Comparison of ENCODE assay signal across 9 cellular contexts in the genomic region with DNA sequence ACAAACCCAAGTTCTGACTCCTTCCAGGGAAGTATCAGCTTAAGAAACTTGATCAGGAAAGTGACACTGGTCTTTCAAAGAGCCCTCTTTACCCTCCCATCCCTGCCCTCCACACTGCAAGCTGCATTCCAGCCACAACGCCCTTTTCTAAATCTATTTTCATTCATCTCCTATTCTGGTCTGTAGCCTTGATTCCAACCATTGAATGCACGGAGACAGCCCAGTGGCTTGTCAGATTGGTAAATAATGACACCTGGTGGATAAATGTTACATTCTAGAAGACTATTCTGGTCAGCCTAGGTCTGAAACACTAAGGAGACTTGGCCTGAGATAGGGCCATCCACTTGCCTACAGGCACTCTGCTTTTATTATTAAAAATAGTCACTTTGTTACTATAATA. TPM values are rescaled to one million over a fixed set of nuclear protein-coding genes. Genes with fewer than 3 reads are reported as not detected.
DNase-seq lines count a peak whose midpoint lies in the region; TF ChIP-seq lines count a peak whose summit lies in the region.
"Had no signal": no experiment of that assay in that cellular context is flagged by ENCODE, and none has a peak within 500 bp of the region (broad histone marks: within the 10 kb centered on the region; RNA-seq: fewer than 3 reads in every experiment).

No MANE protein-coding gene starts in this region.

- H3K27me3 ChIP-seq in right atrium auricular region (no peaks in the 10 kb centered on the region), tibial artery (no peaks in the 10 kb centered on the region)

- H3K4me1 Mint-ChIP-seq in nephron progenitor cell: peaks cover 11% of the 10 kb centered on the region
- H3K4me1 Mint-ChIP-seq in endothelial cell (ENCODE audit: unreplicated experiment): no peaks in the 10 kb centered on the region

- DNase-seq in AG10803 (ENCODE audit: low read depth) (peak; percentile 55), HFF-Myc (ENCODE audit: extremely low read depth, low read depth) (peak; percentile 14), right atrium auricular region (ENCODE audit: low spot score) (no peak), tibial artery (no peak), nephron progenitor cell (no peak), endothelial cell (ENCODE audit: low spot score) (no peak)
- no peak for DNase-seq in central memory CD4-positive, alpha-beta T cell

- H3K27ac ChIP-seq in VCaP (no peak overlapping the region), right atrium auricular region (peak overlapping the region; percentile 6 to 90), tibial artery (no peak overlapping the region)

- intact Hi-C loops in tibial artery (cut with DNase I; ENCODE audit: low total_unique reads): no loop called here

- H3K9me3 Mint-ChIP-seq in nephron progenitor cell (no peaks in the 10 kb centered on the region), endothelial cell (ENCODE audit: unreplicated experiment) (no peaks in the 10 kb centered on the region)
- H3K9me3 Mint-ChIP-seq: stimulated activated naive CD8-positive, alpha-beta T cell treated with anti-CD3 and anti-CD28 coated beads, Interleukin-15, Interleukin-2, amounts not matched to agents 100 ng/mL and 50 ng/mL, for 24 hours had no signal

- H3K4me1 ChIP-seq in right atrium auricular region (peaks cover 0 to 29% of the 10 kb centered on the region in 2 donors), tibial artery (peaks cover 0 to 31% (median 16%) of the 10 kb centered on the region in 4 donors)

- H3K27me3 Mint-ChIP-seq in nephron progenitor cell (ENCODE audit: low read depth, poor library complexity): no peaks in the 10 kb centered on the region
- H3K27me3 Mint-ChIP-seq in endothelial cell (ENCODE audit: unreplicated experiment): no peaks in the 10 kb centered on the region
- H3K27me3 Mint-ChIP-seq: stimulated activated naive CD8-positive, alpha-beta T cell treated with anti-CD3 and anti-CD28 coated beads, Interleukin-15, Interleukin-2, amounts not matched to agents 100 ng/mL and 50 ng/mL, for 24 hours had no signal

- H3K36me3 Mint-ChIP-seq in nephron progenitor cell (ENCODE audit: low read depth) (peaks cover 24% of the 10 kb centered on the region), endothelial cell (ENCODE audit: low read depth, unreplicated experiment) (peaks cover 4% of the 10 kb centered on the region)

- no peaks in the 10 kb centered on the region for H3K9me3 ChIP-seq in right atrium auricular region
- H3K9me3 ChIP-seq in tibial artery: no peaks in the 10 kb centered on the region

- H3K36me3 ChIP-seq in right atrium auricular region (no peaks in the 10 kb centered on the region), tibial artery (peaks cover 0 to 24% (median 0%) of the 10 kb centered on the region in 3 donors)

- no peak overlapping the region for H3K27ac Mint-ChIP-seq in nephron progenitor cell
- H3K27ac Mint-ChIP-seq in endothelial cell (ENCODE audit: unreplicated experiment): no peak overlapping the region
- H3K27ac Mint-ChIP-seq: stimulated activated naive CD8-positive, alpha-beta T cell treated with anti-CD3 and anti-CD28 coated beads, Interleukin-15, Interleukin-2, amounts not matched to agents 100 ng/mL and 50 ng/mL, for 24 hours had no signal

- no peak overlapping the region for H3K4me3 Mint-ChIP-seq in nephron progenitor cell
- H3K4me3 Mint-ChIP-seq in endothelial cell (ENCODE audit: unreplicated experiment): no peak overlapping the region
- H3K4me3 Mint-ChIP-seq: stimulated activated naive CD8-positive, alpha-beta T cell treated with anti-CD3 and anti-CD28 coated beads, Interleukin-15, Interleukin-2, amounts not matched to agents 100 ng/mL and 50 ng/mL, for 24 hours had no signal

- H3K4me3 ChIP-seq in AG10803 (ENCODE audit: low read length): no peak overlapping the region
- no peak overlapping the region for H3K4me3 ChIP-seq in HFF-Myc (replicated peaks; ENCODE audit: low read depth, low read length)
- no peak overlapping the region for H3K4me3 ChIP-seq in right atrium auricular region
- no peak overlapping the region for H3K4me3 ChIP-seq in tibial artery

- peak; percentile 56 for TF ChIP-seq CTCF in AG10803 (conservative IDR thresholded peaks at IDR 0.05; ENCODE audit: low read length)
- TF ChIP-seq CTCF in HFF-Myc (IDR thresholded peaks at IDR 0.05; ENCODE audit: low read depth, low read length, missing control alignments): no peak
- peak; percentile 74 for TF ChIP-seq CTCF in VCaP (conservative IDR thresholded peaks at IDR 0.05)
- TF ChIP-seq CTCF in right atrium auricular region (IDR thresholded peaks at IDR 0.05): peak in 1 of 2 donors; percentile 68
- peak; percentile 53 to 78 for TF ChIP-seq CTCF in tibial artery (IDR thresholded peaks at IDR 0.05)
- TF ChIP-seq CTCF in nephron progenitor cell (IDR thresholded peaks at IDR 0.05): no peak
- no peak for TF ChIP-seq CTCF in endothelial cell (IDR thresholded peaks at IDR 0.05; ENCODE audit: unreplicated experiment)

RNA-seq across cellular contexts. Expression of gene MORN4, which starts 20.9 kb away (rescaled TPM):
- 10 to 100 TPM; 15.6 to 27.0 TPM for total RNA-seq in right atrium auricular region
- total RNA-seq in endothelial cell (ENCODE audit: unreplicated experiment): 10.9 TPM

RNA-seq across cellular contexts. Expression of gene C10orf62, which starts 22.9 kb away (rescaled TPM):
- total RNA-seq in right atrium auricular region (under 1 TPM; 0.35 to 0.67 TPM), endothelial cell (ENCODE audit: unreplicated experiment) (not detected)

RNA-seq across cellular contexts. Expression of gene PI4K2A, which starts 28.1 kb away (rescaled TPM):
- 10 to 100 TPM; 14.7 to 20.2 TPM for total RNA-seq in right atrium auricular region
- total RNA-seq in endothelial cell (ENCODE audit: unreplicated experiment): 35.4 TPM

RNA-seq across cellular contexts. Expression of gene HOGA1, which starts 28.2 kb away (rescaled TPM):
- total RNA-seq in right atrium auricular region (10 to 100 TPM; 17.6 to 25.6 TPM), endothelial cell (ENCODE audit: unreplicated experiment) (0.85 TPM)

RNA-seq across cellular contexts. Expression of gene ANKRD2, which starts 39.8 kb away (rescaled TPM):
- 100 to 1,000 TPM in 1 of 2 donors, 10 to 100 TPM in 1; 25.7 to 204 TPM for total RNA-seq in right atrium auricular region
- 0.33 TPM for total RNA-seq in endothelial cell (ENCODE audit: unreplicated experiment)

Comparison
In these comparisons a context has a peak if more than half of its experiments do, and no peak if none do; other contexts are left out.
1. DNase-seq: peak in AG10803 (single experiment) and HFF-Myc (single experiment); none in right atrium auricular region (single experiment), tibial artery (0 of 2), central memory CD4-positive, alpha-beta T cell (single experiment), nephron progenitor cell (single experiment) and endothelial cell (single experiment).
2. CTCF ChIP-seq: peak in AG10803 (single experiment), VCaP (single experiment) and tibial artery (2 of 2); none in HFF-Myc (single experiment), nephron progenitor cell (single experiment) and endothelial cell (single experiment).
3. H3K27ac ChIP-seq: peak in right atrium auricular region (2 of 2); none in VCaP (single experiment) and tibial artery (0 of 2).